19 cellular contexts compared by ENCODE assay signal in the genomic region with DNA sequence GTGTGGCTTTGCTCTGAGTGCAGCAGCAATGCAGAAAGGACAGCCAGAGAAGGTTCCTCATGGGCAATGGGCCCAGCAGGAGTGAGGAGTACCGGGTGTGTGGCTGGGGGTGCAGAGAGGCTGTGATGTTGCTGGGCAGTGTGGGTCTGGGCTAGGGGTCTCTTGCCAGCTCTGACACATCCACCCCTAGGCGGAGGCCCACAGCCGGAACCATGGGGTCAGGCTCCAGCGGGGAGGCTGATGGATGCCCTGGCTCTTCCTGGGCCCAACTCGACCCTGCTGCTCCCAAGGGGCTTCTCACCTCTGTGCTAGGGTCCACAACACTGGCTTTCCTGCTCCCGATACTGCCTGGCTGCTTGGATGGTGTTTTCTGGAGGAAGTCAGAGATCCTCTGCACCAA. TPM values are rescaled to one million over a fixed set of nuclear protein-coding genes. Genes with fewer than 3 reads are reported as not detected.
DNase-seq lines count a peak whose midpoint lies in the region; ATAC-seq and TF ChIP-seq lines count a peak whose summit lies in the region.
"Had no signal": no experiment of that assay in that cellular context is flagged by ENCODE, and none has a peak within 500 bp of the region (broad histone marks: within the 10 kb centered on the region; RNA-seq: fewer than 3 reads in every experiment).

No MANE protein-coding gene starts in this region.

- H4K20me1 ChIP-seq in osteoblast (ENCODE audit: insufficient read depth, low read length): peaks cover 3% of the 10 kb centered on the region

- H3K4me3 Mint-ChIP-seq in endodermal cell: no peak overlapping the region
- H3K4me3 Mint-ChIP-seq in Calu3 (ENCODE audit: low read depth, unreplicated experiment): no peak overlapping the region
- H3K4me3 Mint-ChIP-seq: CD4-positive, alpha-beta T cell had no signal

- intact Hi-C loops in heart left ventricle (cut with DNase I): no loop called here
- intact Hi-C loops in left ventricle myocardium superior (cut with micrococcal nuclease): no loop called here
- intact Hi-C loops in spleen (cut with DNase I; ENCODE audit: low total_unique reads): no loop called here
- intact Hi-C loops in Calu3 (cut with micrococcal nuclease; ENCODE audit: unreplicated experiment): no loop called here

- peaks cover 3% of the 10 kb centered on the region for H3K79me2 ChIP-seq in osteoblast (ENCODE audit: insufficient read depth, low read length)

- DNase-seq in heart left ventricle: peak in 3 of 5 donors; percentile 10 to 44 (median 11)
- no peak for DNase-seq in left ventricle myocardium superior
- DNase-seq in endodermal cell: no peak
- DNase-seq in osteoblast (ENCODE audit: insufficient read length, low spot score, missing footprints): peak; percentile 37
- DNase-seq in spleen: peak; percentile 56
- no peak for DNase-seq in NCI-H2196 (lab: John Stamatoyannopoulos, UW; ENCODE audit: unreplicated experiment)
- no peak for DNase-seq in NCI-H2081 treated with DMSO at 0.1 percent for 48 hours (lab: John Stamatoyannopoulos, UW)
- no peak for DNase-seq in Calu3
- DNase-seq: AML-193; Caco-2; CD4-positive, alpha-beta T cell; DMS153; DMS79; GDM1; GM23248; HCEC 1CT had no signal

- H3K9me3 Mint-ChIP-seq in endodermal cell: peaks cover 28% of the 10 kb centered on the region
- peaks cover 14% of the 10 kb centered on the region for H3K9me3 Mint-ChIP-seq in Calu3 (ENCODE audit: low read depth, unreplicated experiment)

- no peak overlapping the region for H3K4me3 ChIP-seq in heart left ventricle
- no peak overlapping the region for H3K4me3 ChIP-seq in endodermal cell (ENCODE audit: low read length)
- H3K4me3 ChIP-seq in osteoblast (ENCODE audit: insufficient read depth, low read length): no peak overlapping the region
- H3K4me3 ChIP-seq in spleen: no peak overlapping the region
- H3K4me3 ChIP-seq: A549, GM23248 had no signal

- peaks cover 86% of the 10 kb centered on the region for H3K36me3 Mint-ChIP-seq in endodermal cell (ENCODE audit: low read depth)
- peaks cover 74% of the 10 kb centered on the region for H3K36me3 Mint-ChIP-seq in Calu3 (ENCODE audit: insufficient read depth, unreplicated experiment)

- H3K4me1 ChIP-seq in heart left ventricle: peaks cover 0 to 5% (median 0%) of the 10 kb centered on the region in 12 donors
- no peaks in the 10 kb centered on the region for H3K4me1 ChIP-seq in endodermal cell (ENCODE audit: control insufficient read depth, insufficient read depth, low read length)
- H3K4me1 ChIP-seq in osteoblast (ENCODE audit: insufficient read depth, low read length): no peaks in the 10 kb centered on the region
- no peaks in the 10 kb centered on the region for H3K4me1 ChIP-seq in spleen
- H3K4me1 ChIP-seq: A549, Caco-2 had no signal

- H3K4me2 ChIP-seq in osteoblast (ENCODE audit: insufficient read depth, low read length): no peak overlapping the region
- H3K4me2 ChIP-seq: A549 had no signal

- no peaks in the 10 kb centered on the region for H3K4me1 Mint-ChIP-seq in endodermal cell
- H3K4me1 Mint-ChIP-seq in Calu3 (ENCODE audit: low read depth, unreplicated experiment): no peaks in the 10 kb centered on the region

- H3K27me3 ChIP-seq in heart left ventricle (no peaks in the 10 kb centered on the region), endodermal cell (ENCODE audit: control insufficient read depth, insufficient read depth, low read length, poor library complexity, severe bottlenecking) (no peaks in the 10 kb centered on the region), osteoblast (ENCODE audit: insufficient read depth, low read length) (no peaks in the 10 kb centered on the region), spleen (replicated peaks in 1 of 7) (no peaks in the 10 kb centered on the region)

- 82 to 94% (median 93%) methylated on average over 3 to 6 of the region's 6 CpGs for WGBS in heart left ventricle, 4 donors
- 95% methylated on average over 6 of the region's 6 CpGs; no CpG with 5 or more reads in 1 of the 2 experiments for WGBS in endodermal cell (ENCODE audit: insufficient coverage in 1 of 2, insufficient read length in 1 of 2), 2 experiments
- 80 to 98% (median 96%) methylated on average over 2 to 6 of the region's 6 CpGs for WGBS in spleen, 5 donors

- H3K36me3 ChIP-seq in heart left ventricle (peaks cover 3 to 99% (median 83%) of the 10 kb centered on the region in 9 donors), endodermal cell (ENCODE audit: control insufficient read depth, insufficient read depth, low read length) (peaks cover 87% of the 10 kb centered on the region), osteoblast (ENCODE audit: insufficient read depth, low read length) (peaks cover 89% of the 10 kb centered on the region), spleen (peaks cover 7 to 100% (median 90%) of the 10 kb centered on the region in 6 donors)

- TF ChIP-seq POLR2A in heart left ventricle (IDR thresholded peaks at IDR 0.05) (no peak), spleen (IDR thresholded peaks at IDR 0.05) (no peak)

- CTCF ChIA-PET in Calu3 (lab: Charles Lee): no interaction called here

- H3K9ac ChIP-seq in endodermal cell (ENCODE audit: extremely low read depth, low read length, poor library complexity, severe bottlenecking): no peak overlapping the region
- H3K9ac ChIP-seq: GM23248 had no signal

- H3K9me3 ChIP-seq in heart left ventricle: peaks cover 0 to 16% (median 7%) of the 10 kb centered on the region in 12 donors
- peaks cover 30% of the 10 kb centered on the region for H3K9me3 ChIP-seq in endodermal cell (ENCODE audit: control insufficient read depth, low read length)
- peaks cover 5% of the 10 kb centered on the region for H3K9me3 ChIP-seq in osteoblast (ENCODE audit: low read depth, low read length)
- peaks cover 0 to 23% (median 18%) of the 10 kb centered on the region in 8 donors for H3K9me3 ChIP-seq in spleen

- no peaks in the 10 kb centered on the region for H3K27me3 Mint-ChIP-seq in endodermal cell (ENCODE audit: insufficient read depth)
- no peaks in the 10 kb centered on the region for H3K27me3 Mint-ChIP-seq in Calu3 (ENCODE audit: unreplicated experiment)
- H3K27me3 Mint-ChIP-seq: CD4-positive, alpha-beta T cell had no signal

- H3K27ac Mint-ChIP-seq in endodermal cell (peak overlapping the region; percentile 20), Calu3 (ENCODE audit: unreplicated experiment) (no peak overlapping the region)
- H3K27ac Mint-ChIP-seq: CD4-positive, alpha-beta T cell had no signal

- ATAC-seq in heart left ventricle (peak in 1 of 4 donors; percentile 5), left ventricle myocardium superior (no peak)
- ATAC-seq: A549 had no signal

- no peak overlapping the region for H3K27ac ChIP-seq in heart left ventricle
- H3K27ac ChIP-seq in endodermal cell (ENCODE audit: low read depth, low read length): no peak overlapping the region
- H3K27ac ChIP-seq in osteoblast (ENCODE audit: low read depth, low read length): no peak overlapping the region
- H3K27ac ChIP-seq in spleen: no peak overlapping the region
- H3K27ac ChIP-seq: 22Rv1, A549, C4-2B, GM23248 had no signal

- TF ChIP-seq CTCF in heart left ventricle (IDR thresholded peaks at IDR 0.05) (no peak), endodermal cell (conservative IDR thresholded peaks at IDR 0.05) (no peak), osteoblast (IDR thresholded peaks at IDR 0.05; ENCODE audit: extremely low read depth, low read depth, low read length) (no peak), spleen (IDR thresholded peaks at IDR 0.05 in 8 of 11, conservative IDR thresholded peaks at IDR 0.05 in 3 of 11) (no peak), Calu3 (IDR thresholded peaks at IDR 0.05; ENCODE audit: unreplicated experiment) (no peak)

- BruUV-seq in Calu3 (replicated peaks; lab: Mats Ljungman, UMichigan): no TSS peak

- no peak overlapping the region for H2AFZ ChIP-seq in osteoblast (ENCODE audit: low read length)
- H2AFZ ChIP-seq: GM23248 had no signal

RNA-seq across cellular contexts. Expression of a gene that starts 19.9 kb away (rescaled TPM):
- 10 to 100 TPM; 29.3 to 68.9 (median 43.1) TPM for total RNA-seq in heart left ventricle
- 10 to 100 TPM; 31.1 to 49.9 TPM for polyA plus RNA-seq in heart left ventricle
- 37.1 TPM for total RNA-seq in left ventricle myocardium superior
- total RNA-seq in endodermal cell: 100 to 1,000 TPM; 118 to 127 TPM
- polyA plus RNA-seq in endodermal cell (2013, experiment 1 of 2): 74.4 TPM
- polyA plus RNA-seq in endodermal cell (2013, experiment 2 of 2): 68.1 TPM
- total RNA-seq in osteoblast: 89.4 and 90.2 TPM in 2 replicates
- 100 to 1,000 TPM in 6 of 7 donors, 10 to 100 TPM in 1; 98.9 to 140 (median 120) TPM for total RNA-seq in spleen
- polyA plus RNA-seq in spleen: 10 to 100 TPM; 29.5 to 67.1 (median 38.0) TPM
- total RNA-seq in Calu3 (2022): 147 and 148 TPM in 2 replicates

RNA-seq across cellular contexts. Expression of a gene that starts 29.2 kb away (rescaled TPM):
- total RNA-seq in heart left ventricle (10 to 100 TPM in 6 of 9 donors, 1 to 10 TPM in 3; 8.5 to 14.4 (median 12.3) TPM), left ventricle myocardium superior (14.8 TPM), endodermal cell (10 to 100 TPM; 45.8 to 55.3 TPM), osteoblast (10.1 and 12.7 TPM in 2 replicates), spleen (10 to 100 TPM; 46.2 to 88.4 (median 48.0) TPM), Calu3 (2022) (41.5 and 47.1 TPM in 2 replicates)
- polyA plus RNA-seq in heart left ventricle (10 to 100 TPM; 10.4 to 24.1 TPM), spleen (100 to 1,000 TPM in 1 of 3 donors, 10 to 100 TPM in 2; 34.9 to 107 (median 58.7) TPM)
- polyA plus RNA-seq in endodermal cell (2013, experiment 1 of 2): 34.7 TPM
- polyA plus RNA-seq in endodermal cell (2013, experiment 2 of 2): 32.0 TPM

Comparison
In these comparisons a context has a peak if more than half of its experiments do, and no peak if none do; other contexts are left out.
1. DNase-seq: peak in heart left ventricle (3 of 5), osteoblast (single experiment) and spleen (single experiment); none in left ventricle myocardium superior (single experiment), endodermal cell (single experiment), NCI-H2196 (single experiment), NCI-H2081 treated with DMSO at 0.1 percent for 48 hours (single experiment) and Calu3 (single experiment).